24 cellular contexts compared by ENCODE assay signal in genomic region chr16:71350821-71351557, GRCh38. TPM values are rescaled to one million over a fixed set of nuclear protein-coding genes. Genes with fewer than 3 reads are reported as not detected.
"Had no signal": no experiment of that assay in that cellular context is flagged by ENCODE, and none has a peak within 500 bp of the region (broad histone marks: within the 10 kb centered on the region; RNA-seq: fewer than 3 reads in every experiment).

No MANE protein-coding gene starts in this region.

- DNase-seq: activated CD4-positive, alpha-beta T cell treated with anti-CD3 and anti-CD28 coated beads, Interleukin-2, amount 10 ng/mL, durations not matched to agents 7 days and 5 days; activated CD4-positive, CD25-positive, alpha-beta regulatory T cell; activated CD8-positive, alpha-beta T cell treated with anti-CD3 and anti-CD28 coated beads for 36 hours; activated gamma-delta T cell; activated naive CD4-positive, alpha-beta T cell treated with anti-CD3 and anti-CD28 coated beads, Interleukin-2, amount 10 ng/mL, durations not matched to agents 7 days and 5 days; activated naive CD8-positive, alpha-beta T cell treated with anti-CD3 and anti-CD28 coated beads for 36 hours; activated T-cell treated with anti-CD3 and anti-CD28 coated beads for 4 hours; activated T-cell treated with anti-CD3 and anti-CD28 coated beads, Interleukin-2, amount 50 U/mL, for 48 hours; brain microvascular endothelial cell; central memory CD4-positive, alpha-beta T cell; Kasumi-1; KBM-7; NCI-H1105 treated with DMSO at 0.1 percent for 48 hours; NCI-H1436 treated with DMSO at 0.1 percent for 48 hours; NCI-H187; NCI-H446; NCI-H524; T-cell; T-helper 2 cell; T1000 had no signal

- H3K27ac ChIP-seq: brain microvascular endothelial cell, SK-N-MC, VCaP had no signal

- H3K4me3 ChIP-seq: SK-N-MC had no signal

- H3K36me3 ChIP-seq: brain microvascular endothelial cell had no signal

- ATAC-seq: activated CD8-positive, alpha-beta T cell treated with anti-CD3 and anti-CD28 coated beads for 36 hours; activated T-helper 17 cell treated with anti-CD3 and anti-CD28 coated beads, Interleukin-2, amount 50 U/mL, for 72 hours; PC-3; T-cell had no signal

- H3K27me3 ChIP-seq: brain microvascular endothelial cell had no signal

RNA-seq across cellular contexts. Expression of gene CALB2, which starts 7.5 kb away (rescaled TPM):
- total RNA-seq: activated CD4-positive, alpha-beta T cell treated with anti-CD3 and anti-CD28 coated beads, Interleukin-2, amount 10 ng/mL, durations not matched to agents 7 days and 5 days; activated CD8-positive, alpha-beta T cell treated with anti-CD3 and anti-CD28 coated beads for 36 hours; activated naive CD8-positive, alpha-beta T cell treated with anti-CD3 and anti-CD28 coated beads for 36 hours; activated T-helper 17 cell treated with anti-CD3 and anti-CD28 coated beads, Interleukin-2, amount 50 U/mL, for 72 hours; T-cell had no signal
